ENCODE assay signal across 18 cellular contexts in the genomic region with DNA sequence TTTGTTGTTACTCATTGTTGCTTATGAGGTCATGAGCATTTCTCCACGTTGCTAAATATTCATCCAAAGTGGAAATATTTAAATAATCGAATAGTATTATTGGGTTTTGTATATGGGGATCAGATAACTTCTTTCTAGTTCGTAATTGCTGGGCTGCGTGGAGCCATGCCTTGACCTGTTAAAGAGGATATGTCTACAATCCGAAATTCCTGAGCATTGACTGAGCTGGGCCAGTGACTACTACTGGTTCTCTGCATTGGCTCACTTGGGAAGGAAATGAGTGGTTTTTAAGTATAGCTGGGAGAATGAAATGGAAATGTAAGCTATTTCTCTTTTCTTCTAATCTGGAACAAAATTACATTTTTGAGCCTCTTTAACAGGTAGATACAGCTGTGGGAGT.
DNase-seq lines count a peak whose midpoint lies in the region; ATAC-seq and TF ChIP-seq lines count a peak whose summit lies in the region.
"Had no signal": no experiment of that assay in that cellular context is flagged by ENCODE, and none has a peak within 500 bp of the region (broad histone marks: within the 10 kb centered on the region; RNA-seq: fewer than 3 reads in every experiment).

No MANE protein-coding gene starts in this region.

- CTCF ChIA-PET in RWPE1 (lab: Yijun Ruan, JAX), result interaction anchor here (0.6 kb wide), 1 partner anchor 403 kb away, joined by 5 read pairs; no protein-coding TSS in a partner anchor

- H3K27ac ChIP-seq in RWPE1 (no peak overlapping the region), epithelial cell of prostate (peak overlapping the region; percentile 63)
- H3K27ac ChIP-seq: 22Rv1, A549, BLaER1 had no signal

- DNase-seq in Right ventricle myocardium inferior (ENCODE audit: missing footprints) (peak; percentile 34), left cardiac atrium (no peak), RWPE1 (ENCODE audit: low spot score) (peak; percentile 8), epithelial cell of prostate (ENCODE audit: low read depth, low spot score) (no peak), NCI-H1694 treated with DMSO at 0.1 percent for 48 hours (lab: John Stamatoyannopoulos, UW) (no peak), anterior cingulate cortex (lab: John Stamatoyannopoulos, UW) (no peak)
- DNase-seq: CD4-positive, alpha-beta memory T cell; DMS79 treated with DMSO at 0.1 percent for 48 hours; GOT3; H7; HFFc6; IMR-90 had no signal

- intact Hi-C loops in Right ventricle myocardium inferior (cut with DNase I) (no loop called here), left cardiac atrium (cut with DNase I) (no loop called here)

- no peak for TF ChIP-seq CTCF in RWPE1 (conservative IDR thresholded peaks at IDR 0.05; ENCODE audit: low read depth)

- POLR2A ChIA-PET in RWPE1 (lab: Yijun Ruan, JAX; ENCODE audit: low non-redundant PET), result no interaction called here

- no peak for ATAC-seq in Right ventricle myocardium inferior
- no peak for ATAC-seq in left cardiac atrium
- ATAC-seq in HG02610 (IDR thresholded peaks at IDR 0.05; ENCODE audit: unreplicated experiment), result no peak
- ATAC-seq: A549, GM12878, HCT116 had no signal

Comparison
In these comparisons a context has a peak if more than half of its experiments do, and no peak if none do; other contexts are left out.
1. DNase-seq: peak in Right ventricle myocardium inferior (single experiment) and RWPE1 (single experiment); none in left cardiac atrium (single experiment), epithelial cell of prostate (single experiment), NCI-H1694 treated with DMSO at 0.1 percent for 48 hours (single experiment) and anterior cingulate cortex (0 of 58).